ENCODE assay signal across 8 cellular contexts in the genomic region with DNA sequence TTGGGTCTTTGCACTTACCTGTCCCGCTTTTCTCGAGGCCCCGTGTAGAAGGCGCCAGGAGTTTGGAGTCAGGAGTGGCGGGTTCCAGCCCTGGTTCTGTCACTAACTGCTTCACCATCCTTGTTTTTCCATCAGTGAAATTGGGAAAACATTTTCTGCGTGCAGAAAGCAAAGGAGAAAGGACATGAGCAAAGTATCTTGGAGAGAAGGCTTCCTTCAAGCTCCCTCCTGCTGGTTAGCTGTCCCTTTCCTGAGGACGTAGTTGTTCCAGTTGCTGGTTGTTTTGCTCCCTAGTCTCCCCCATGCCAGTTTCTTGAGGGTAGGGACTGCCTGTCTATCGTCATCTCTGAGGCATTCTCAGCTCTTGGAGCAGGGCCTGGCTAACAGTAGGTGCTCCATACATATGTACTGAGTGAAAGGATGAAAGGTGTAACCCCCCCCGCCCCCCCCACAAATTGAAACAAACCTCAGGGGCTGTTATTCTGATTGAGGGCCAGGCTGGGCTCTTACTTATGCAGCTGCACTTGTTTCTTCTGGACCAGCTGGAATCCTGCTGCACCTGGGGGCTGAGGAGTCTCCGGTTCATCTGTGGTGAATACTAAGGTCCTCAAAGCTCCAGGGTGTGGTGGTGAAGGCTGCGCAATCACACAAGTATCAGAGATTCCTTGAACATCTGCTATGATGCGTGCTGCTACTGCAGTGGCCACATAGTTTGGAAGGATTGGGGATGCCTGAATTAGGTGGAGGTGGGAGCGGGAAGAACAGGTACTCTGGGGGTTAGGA. TPM values are rescaled to one million over a fixed set of nuclear protein-coding genes. Genes with fewer than 3 reads are reported as not detected.
DNase-seq lines count a peak whose midpoint lies in the region; ATAC-seq and TF ChIP-seq lines count a peak whose summit lies in the region.

No MANE protein-coding gene starts in this region.

- H3K4me1 Mint-ChIP-seq in activated CD4-positive, alpha-beta T cell treated with anti-CD3 and anti-CD28 coated beads, Interleukin-2, amount 10 ng/mL, durations not matched to agents 7 days and 5 days: peaks cover 68% of the 10 kb centered on the region

- TF ChIP-seq CTCF in RWPE2 (IDR thresholded peaks at IDR 0.05; ENCODE audit: poor library complexity, severe bottlenecking): peak; percentile 48

- H3K4me3 ChIP-seq in RWPE2 (ENCODE audit: severe bottlenecking) (peak overlapping the region; percentile 49), skeletal muscle satellite cell (ENCODE audit: low read length) (peak overlapping the region; percentile 88)

- H3K36me3 Mint-ChIP-seq in activated CD4-positive, alpha-beta T cell treated with anti-CD3 and anti-CD28 coated beads, Interleukin-2, amount 10 ng/mL, durations not matched to agents 7 days and 5 days (ENCODE audit: low read depth): peaks cover 12% of the 10 kb centered on the region

- CTCF ChIA-PET in activated CD4-positive, alpha-beta T cell treated with anti-CD3 and anti-CD28 coated beads, Interleukin-2, amount 10 ng/mL, durations not matched to agents 7 days and 5 days (lab: Charles Lee): interaction anchor here (0.8 to 2.1 kb wide), 11 partner anchors 9 to 122 kb away, joined by 3 to 13 read pairs (median 4); a partner anchor contains a TSS

- no peak for DNase-seq in activated CD4-positive, alpha-beta T cell treated with anti-CD3 and anti-CD28 coated beads, Interleukin-2, amount 10 ng/mL, durations not matched to agents 7 days and 5 days
- DNase-seq in activated CD4-positive, alpha-beta T cell treated with anti-CD3 and anti-CD28 coated beads, Interleukin-2, amount 50 U/mL, for 48 hours: no peak
- DNase-seq in RWPE2 (ENCODE audit: low spot score): no peak
- peak; percentile 51 for DNase-seq in fibroblast of peridontal ligament (ENCODE audit: extremely low read depth)
- DNase-seq in HuH-7.5 (ENCODE audit: low spot score): no peak
- DNase-seq in NCI-H748 (lab: John Stamatoyannopoulos, UW; ENCODE audit: unreplicated experiment): no peak
- no peak for DNase-seq in putamen (ENCODE audit: low spot score)

- H3K4me2 ChIP-seq in skeletal muscle satellite cell (ENCODE audit: low read length): peak overlapping the region; percentile 94

- 0 out of 3 replicates have a peak, but pooled peaks have one; percentile 4 for ATAC-seq in RWPE2 (ENCODE audit: low read depth)

- H3K36me3 ChIP-seq in RWPE2 (ENCODE audit: low read depth) (peaks cover 4% of the 10 kb centered on the region; the same call in 1 of the 2 replicates), skeletal muscle satellite cell (ENCODE audit: insufficient read depth, low read length) (peaks cover 10% of the 10 kb centered on the region)

- H3K27ac ChIP-seq in RWPE2 (ENCODE audit: poor library complexity, severe bottlenecking): peak overlapping the region; percentile 66

- peak overlapping the region; percentile 98 for H3K4me3 Mint-ChIP-seq in activated CD4-positive, alpha-beta T cell treated with anti-CD3 and anti-CD28 coated beads, Interleukin-2, amount 10 ng/mL, durations not matched to agents 7 days and 5 days

- no peaks in the 10 kb centered on the region for H3K27me3 Mint-ChIP-seq in activated CD4-positive, alpha-beta T cell treated with anti-CD3 and anti-CD28 coated beads, Interleukin-2, amount 10 ng/mL, durations not matched to agents 7 days and 5 days

- POLR2A ChIA-PET in activated CD4-positive, alpha-beta T cell treated with anti-CD3 and anti-CD28 coated beads, Interleukin-2, amount 10 ng/mL, durations not matched to agents 7 days and 5 days (lab: Charles Lee): no interaction called here

- peak overlapping the region; percentile 87 for H3K27ac Mint-ChIP-seq in activated CD4-positive, alpha-beta T cell treated with anti-CD3 and anti-CD28 coated beads, Interleukin-2, amount 10 ng/mL, durations not matched to agents 7 days and 5 days

- H3K9me3 ChIP-seq in RWPE2 (ENCODE audit: severe bottlenecking): no peaks in the 10 kb centered on the region
- no peaks in the 10 kb centered on the region for H3K9me3 ChIP-seq in skeletal muscle satellite cell (replicated peaks; ENCODE audit: low read length)

- H3K9me3 Mint-ChIP-seq in activated CD4-positive, alpha-beta T cell treated with anti-CD3 and anti-CD28 coated beads, Interleukin-2, amount 10 ng/mL, durations not matched to agents 7 days and 5 days: no peaks in the 10 kb centered on the region

- H3K9ac ChIP-seq in skeletal muscle satellite cell (ENCODE audit: low read depth, low read length): peak overlapping the region; percentile 94

- H3K27me3 ChIP-seq in RWPE2 (ENCODE audit: insufficient read depth, poor library complexity, severe bottlenecking) (no peaks in the 10 kb centered on the region), skeletal muscle satellite cell (ENCODE audit: control insufficient read depth, insufficient read depth, low read length) (no peaks in the 10 kb centered on the region)

- H3K4me1 ChIP-seq in RWPE2 (ENCODE audit: insufficient read depth, poor library complexity, severe bottlenecking) (peaks cover 57% of the 10 kb centered on the region), skeletal muscle satellite cell (ENCODE audit: control insufficient read depth, insufficient read depth, low read length) (peaks cover 59% of the 10 kb centered on the region)

RNA-seq across cellular contexts. Expression of a gene that starts 1.0 kb away (rescaled TPM):
- total RNA-seq in activated CD4-positive, alpha-beta T cell treated with anti-CD3 and anti-CD28 coated beads, Interleukin-2, amount 10 ng/mL, durations not matched to agents 7 days and 5 days: 1 to 10 TPM; 8.4 to 8.9 TPM
- total RNA-seq in skeletal muscle satellite cell (2012; rRNA removed): 136 and 155 TPM in 2 replicates

RNA-seq across cellular contexts. Expression of a gene that starts 20.8 kb away (rescaled TPM):
- total RNA-seq in activated CD4-positive, alpha-beta T cell treated with anti-CD3 and anti-CD28 coated beads, Interleukin-2, amount 10 ng/mL, durations not matched to agents 7 days and 5 days: 10 to 100 TPM; 38.7 to 45.6 TPM
- 59.6 and 62.6 TPM in 2 replicates for total RNA-seq in skeletal muscle satellite cell (2012; rRNA removed)
